In genomic region chr4:125689839-125690238, GRCh38 we compare ENCODE assay signal across 13 cellular contexts.
"Had no signal": no experiment of that assay in that cellular context is flagged by ENCODE, and none has a peak within 500 bp of the region (broad histone marks: within the 10 kb centered on the region; RNA-seq: fewer than 3 reads in every experiment).

No MANE protein-coding gene starts in this region.

- H3K27ac ChIP-seq: brain microvascular endothelial cell, left lung, pancreas, stomach, testis had no signal

- H3K4me3 ChIP-seq: left lung, pancreas, stomach, testis had no signal

- H3K9me3 ChIP-seq: left lung, pancreas, stomach, testis had no signal

- H3K36me3 ChIP-seq: brain microvascular endothelial cell, left lung, pancreas, stomach had no signal

- ATAC-seq: left lung, pancreas had no signal

- FAIRE-seq: keratinocyte, pancreas had no signal

- H3K4me1 ChIP-seq: left lung, pancreas, stomach, testis had no signal

- DNase-seq: activated CD4-positive, CD25-positive, alpha-beta regulatory T cell treated with anti-CD3 and anti-CD28 coated beads, Interleukin-2, amount 50 U/mL, for 72 hours; activated naive CD8-positive, alpha-beta T cell treated with anti-CD3 and anti-CD28 coated beads, Interleukin-2, amount 10 ng/mL, durations not matched to agents 7 days and 5 days; brain microvascular endothelial cell; effector CD8-positive, alpha-beta T cell; hippocampal formation; left lung; naive B cell; pancreas; stimulated activated CD4-positive, alpha-beta T cell treated with anti-CD3 and anti-CD28 coated beads, Interleukin-12 subunit alpha, Interleukin-12 subunit beta, amount 100 ng/mL, for 4 hours; stimulated activated CD4-positive, alpha-beta T cell treated with anti-CD3 and anti-CD28 coated beads, Interleukin-2, amount 100 ng/mL, for 24 hours; stomach; testis had no signal

- H3K27me3 ChIP-seq: brain microvascular endothelial cell, left lung, pancreas, stomach, testis had no signal
